ENCODE assay signal across 1 cellular context in genomic region chr11:131889760-131890620, GRCh38.
TF ChIP-seq lines count a peak whose summit lies in the region.

No MANE protein-coding gene starts in this region.

TF ChIP-seq in SK-N-SH treated with all-trans-retinoic acid at 6 μM for 48 hours, 23 proteins besides CTCF, POLR2A, EP300 and RAD21 (continued from another document):
- TF ChIP-seq, protein P1, sequence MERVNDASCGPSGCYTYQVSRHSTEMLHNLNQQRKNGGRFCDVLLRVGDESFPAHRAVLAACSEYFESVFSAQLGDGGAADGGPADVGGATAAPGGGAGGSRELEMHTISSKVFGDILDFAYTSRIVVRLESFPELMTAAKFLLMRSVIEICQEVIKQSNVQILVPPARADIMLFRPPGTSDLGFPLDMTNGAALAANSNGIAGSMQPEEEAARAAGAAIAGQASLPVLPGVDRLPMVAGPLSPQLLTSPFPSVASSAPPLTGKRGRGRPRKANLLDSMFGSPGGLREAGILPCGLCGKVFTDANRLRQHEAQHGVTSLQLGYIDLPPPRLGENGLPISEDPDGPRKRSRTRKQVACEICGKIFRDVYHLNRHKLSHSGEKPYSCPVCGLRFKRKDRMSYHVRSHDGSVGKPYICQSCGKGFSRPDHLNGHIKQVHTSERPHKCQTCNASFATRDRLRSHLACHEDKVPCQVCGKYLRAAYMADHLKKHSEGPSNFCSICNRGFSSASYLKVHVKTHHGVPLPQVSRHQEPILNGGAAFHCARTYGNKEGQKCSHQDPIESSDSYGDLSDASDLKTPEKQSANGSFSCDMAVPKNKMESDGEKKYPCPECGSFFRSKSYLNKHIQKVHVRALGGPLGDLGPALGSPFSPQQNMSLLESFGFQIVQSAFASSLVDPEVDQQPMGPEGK (CRISPR knock-in tag; IDR thresholded peaks at IDR 0.05; ENCODE audit: borderline replicate concordance): no peak
- TF ChIP-seq RARB (CRISPR knock-in tag; IDR thresholded peaks at IDR 0.05) (no peak), ZC3H10 (CRISPR knock-in tag; IDR thresholded peaks at IDR 0.05) (no peak), SNAI2 (CRISPR knock-in tag; IDR thresholded peaks at IDR 0.05) (no peak), ZNF565 (CRISPR knock-in tag; conservative IDR thresholded peaks at IDR 0.05; ENCODE audit: low read depth) (no peak), CSRNP3 (CRISPR knock-in tag; IDR thresholded peaks at IDR 0.05) (no peak), ZNF8 (CRISPR knock-in tag; IDR thresholded peaks at IDR 0.05) (no peak), ZFP3 (CRISPR knock-in tag; IDR thresholded peaks at IDR 0.05) (no peak), PPARA (CRISPR knock-in tag; IDR thresholded peaks at IDR 0.05; ENCODE audit: borderline replicate concordance) (no peak), ARNTL (CRISPR knock-in tag; IDR thresholded peaks at IDR 0.05; ENCODE audit: borderline replicate concordance, low read depth) (no peak)
